32 cellular contexts compared by ENCODE assay signal in genomic region chr16:67879936-67880335, GRCh38. TPM values are rescaled to one million over a fixed set of nuclear protein-coding genes. Genes with fewer than 3 reads are reported as not detected.
"Had no signal": no experiment of that assay in that cellular context is flagged by ENCODE, and none has a peak within 500 bp of the region (broad histone marks: within the 10 kb centered on the region; RNA-seq: fewer than 3 reads in every experiment).

No MANE protein-coding gene starts in this region.

- H3K27me3 ChIP-seq: MG63, SJCRH30 had no signal

- H3K9me3 ChIP-seq: MG63, SJCRH30 had no signal

- ATAC-seq: activated naive CD8-positive, alpha-beta T cell treated with anti-CD3 and anti-CD28 coated beads, Interleukin-2, amount 50 U/mL, for 24 hours; Panc1 had no signal

- H3K4me3 ChIP-seq: MG63, SJCRH30, SK-N-MC had no signal

- H3K9me3 Mint-ChIP-seq: activated CD4-positive, alpha-beta memory T cell treated with anti-CD3 and anti-CD28 coated beads, Interleukin-2, amount 10 ng/mL, durations not matched to agents 7 days and 5 days; activated naive CD8-positive, alpha-beta T cell treated with anti-CD3 and anti-CD28 coated beads, Interleukin-2, amount 50 U/mL, for 24 hours; activated T-cell treated with anti-CD3 and anti-CD28 coated beads, Interleukin-2, amount 50 U/mL, for 24 hours; activated T-helper 2 cell treated with anti-CD3 and anti-CD28 coated beads, Interferon-gamma antibody, Interleukin-2, Interleukin-4, amounts not matched to agents 10 μg/mL and 5 μg/mL and 100 μg/mL, durations not matched to agents 14 hours and 24 hours and 36 hours; brain had no signal

- H3K27ac Mint-ChIP-seq: activated CD4-positive, alpha-beta memory T cell treated with anti-CD3 and anti-CD28 coated beads, Interleukin-2, amount 10 ng/mL, durations not matched to agents 7 days and 5 days; activated naive CD8-positive, alpha-beta T cell treated with anti-CD3 and anti-CD28 coated beads, Interleukin-2, amount 50 U/mL, for 24 hours; activated T-helper 2 cell treated with anti-CD3 and anti-CD28 coated beads, Interferon-gamma antibody, Interleukin-2, Interleukin-4, amounts not matched to agents 10 μg/mL and 5 μg/mL and 100 μg/mL, durations not matched to agents 14 hours and 24 hours and 36 hours; brain had no signal

- H3K36me3 Mint-ChIP-seq: activated naive CD8-positive, alpha-beta T cell had no signal

- DNase-seq: activated CD4-positive, alpha-beta memory T cell treated with anti-CD3 and anti-CD28 coated beads, Interleukin-2, amount 10 ng/mL, durations not matched to agents 7 days and 5 days; activated CD4-positive, alpha-beta T cell treated with anti-CD3 and anti-CD28 coated beads for 1 hour; activated CD4-positive, alpha-beta T cell treated with anti-CD3 and anti-CD28 coated beads for 48 hours; activated CD4-positive, CD25-positive, alpha-beta regulatory T cell; activated gamma-delta T cell; activated naive CD4-positive, alpha-beta T cell treated with Interleukin-2 at 50 U/mL for 16 hours; activated naive CD8-positive, alpha-beta T cell treated with anti-CD3 and anti-CD28 coated beads, Interleukin-2, amount 50 U/mL, for 24 hours; activated T-cell treated with anti-CD3 and anti-CD28 coated beads, Interleukin-2, amount 50 U/mL, for 24 hours; anterior cingulate cortex; caudate nucleus; Kasumi-1; KG1; MG63; NCI-H1048; NCI-H1105 treated with DMSO at 0.1 percent for 48 hours; NCI-H1436; NCI-H1694; NCI-H1930; NCI-H2081 treated with DMSO at 0.1 percent for 48 hours; NCI-H510A; NCI-H526; NCI-H774; SHP77; SJCRH30; T1000; WERI-Rb-1 had no signal

- H3K27ac ChIP-seq: SJCRH30, SK-N-MC, WERI-Rb-1 had no signal

- H3K4me3 Mint-ChIP-seq: activated CD4-positive, alpha-beta memory T cell treated with anti-CD3 and anti-CD28 coated beads, Interleukin-2, amount 10 ng/mL, durations not matched to agents 7 days and 5 days; activated naive CD8-positive, alpha-beta T cell; activated naive CD8-positive, alpha-beta T cell treated with anti-CD3 and anti-CD28 coated beads, Interleukin-2, amount 50 U/mL, for 24 hours; activated T-cell treated with anti-CD3 and anti-CD28 coated beads, Interleukin-2, amount 50 U/mL, for 24 hours had no signal

- H3K27me3 Mint-ChIP-seq: activated CD4-positive, alpha-beta memory T cell treated with anti-CD3 and anti-CD28 coated beads, Interleukin-2, amount 10 ng/mL, durations not matched to agents 7 days and 5 days; activated naive CD8-positive, alpha-beta T cell; activated naive CD8-positive, alpha-beta T cell treated with anti-CD3 and anti-CD28 coated beads, Interleukin-2, amount 50 U/mL, for 24 hours; activated T-cell treated with anti-CD3 and anti-CD28 coated beads, Interleukin-2, amount 50 U/mL, for 24 hours; brain had no signal

RNA-seq across cellular contexts. Expression of gene NRN1L, which starts 4.7 kb away (rescaled TPM):
- total RNA-seq: activated T-helper 2 cell treated with anti-CD3 and anti-CD28 coated beads, Interferon-gamma antibody, Interleukin-2, Interleukin-4, amounts not matched to agents 10 μg/mL and 5 μg/mL and 100 μg/mL, durations not matched to agents 14 hours and 24 hours and 36 hours; bronchial epithelial cell; SJCRH30 had no signal
